ENCODE assay signal across 19 cellular contexts in genomic region chr16:53135329-53135728, GRCh38.
DNase-seq lines count a peak whose midpoint lies in the region; ATAC-seq, FAIRE-seq and TF ChIP-seq lines count a peak whose summit lies in the region.
"Had no signal": no experiment of that assay in that cellular context is flagged by ENCODE, and none has a peak within 500 bp of the region (broad histone marks: within the 10 kb centered on the region; RNA-seq: fewer than 3 reads in every experiment).

No MANE protein-coding gene starts in this region.

- intact Hi-C loops in HepG2 (cut with micrococcal nuclease; ENCODE audit: unreplicated experiment), result no loop called here
- intact Hi-C loops in right lobe of liver (cut with DNase I), result no loop called here

- no peak for TF ChIP-seq RAD21 in HepG2 (CRISPR knock-in tag; IDR thresholded peaks at IDR 0.05)

- peaks cover 30% of the 10 kb centered on the region for H3K4me1 ChIP-seq in HepG2 (ENCODE audit: insufficient read depth, low read length)
- H3K4me1 ChIP-seq in right lobe of liver, result peaks cover 0 to 20% (median 7%) of the 10 kb centered on the region in 4 donors

- H3K27ac Mint-ChIP-seq in T-helper 17 cell (peak overlapping the region; percentile 75), nephron (peak overlapping the region in 2 of 3 experiments; percentile 1 to 3)

- no peak for FAIRE-seq in HepG2 (lab: Jason Lieb, UNC)
- FAIRE-seq: D721Med, HTR-8/SVneo had no signal

- H3K27me3 ChIP-seq in HepG2 (ENCODE audit: control insufficient read depth in 1 of 2, insufficient read depth in 2 of 2, low read length in 2 of 2) (no peaks in the 10 kb centered on the region; a peak in 1 of 5 replicates), right lobe of liver (no peaks in the 10 kb centered on the region)
- H3K27me3 ChIP-seq: BLaER1 treated with 17β-estradiol and CSF1 and Interleukin-3, amounts not matched to agents 10 nM and 100 nM had no signal

- TF ChIP-seq CTCF in HepG2 (CRISPR knock-in tag; IDR thresholded peaks at IDR 0.05) (no peak), right lobe of liver (IDR thresholded peaks at IDR 0.05) (no peak), nephron (IDR thresholded peaks at IDR 0.05; ENCODE audit: unreplicated experiment in 3 of 3) (no peak)

- H3K4me3 ChIP-seq in HepG2 (replicated peaks in 1 of 3; ENCODE audit: insufficient read depth in 1 of 3, low read depth in 2 of 3, low read length in 3 of 3) (no peak overlapping the region), right lobe of liver (no peak overlapping the region)
- H3K4me3 ChIP-seq: BLaER1 treated with 17β-estradiol and CSF1 and Interleukin-3, amounts not matched to agents 10 nM and 100 nM had no signal

- H3K27ac ChIP-seq in HepG2 (ENCODE audit: extremely low read length, insufficient read depth, low read length), result no peak overlapping the region
- no peak overlapping the region for H3K27ac ChIP-seq in right lobe of liver
- H3K27ac ChIP-seq: BLaER1 treated with 17β-estradiol and CSF1 and Interleukin-3, amounts not matched to agents 10 nM and 100 nM had no signal

- TF ChIP-seq POLR2A in HepG2 (IDR thresholded peaks at IDR 0.05; ENCODE audit: insufficient read depth in 1 of 2, low read depth in 2 of 2, low read length in 2 of 2) (no peak), right lobe of liver (IDR thresholded peaks at IDR 0.05) (no peak)

- H3K4me2 ChIP-seq in HepG2 (ENCODE audit: low read depth, low read length), result no peak overlapping the region
- H3K4me2 ChIP-seq: SK-N-SH had no signal

- DNase-seq in HepG2 (ENCODE audit: low spot score), result no peak
- no peak for DNase-seq in right lobe of liver
- DNase-seq in T-helper 17 cell, result no peak
- no peak for DNase-seq in NCI-H226
- no peak for DNase-seq in inferior parietal cortex (ENCODE audit: extremely low spot score)
- DNase-seq in DMS79 treated with DMSO at 0.1 percent for 48 hours (lab: John Stamatoyannopoulos, UW), result no peak
- DNase-seq: H7, NCI-H1092 treated with DMSO at 0.1 percent for 48 hours, NCI-H146, NCI-H2081, NCI-H2171 treated with DMSO at 0.1 percent for 48 hours, NCI-H446 treated with DMSO at 0.1 percent for 48 hours, SHP77, SK-N-SH had no signal

- POLR2A ChIA-PET in HepG2 (lab: Yijun Ruan, JAX), result no interaction called here

- H3K36me3 Mint-ChIP-seq in T-helper 17 cell (ENCODE audit: low read depth) (no peaks in the 10 kb centered on the region), nephron (ENCODE audit: low read depth) (peaks cover 4% of the 10 kb centered on the region)

- 96% methylated on average over 2 of the region's 2 CpGs for WGBS in HepG2 (ENCODE audit: low lambda C conversion rate)
- 83% methylated on average over 2 of the region's 2 CpGs for WGBS in right lobe of liver (ENCODE audit: insufficient coverage, low coverage, low lambda C conversion rate, missing lambda C conversion rate)

- no peaks in the 10 kb centered on the region for H3K9me3 Mint-ChIP-seq in nephron
- H3K9me3 Mint-ChIP-seq: IgD-negative memory B cell had no signal

- CTCF ChIA-PET in HepG2 (lab: Yijun Ruan, JAX; ENCODE audit: low intra/inter-chr PET ratio, low total read pairs), result no interaction called here

- BruUV-seq in HepG2 (replicated peaks; lab: Mats Ljungman, UMichigan), result no TSS peak

- H3K36me3 ChIP-seq in HepG2 (replicated peaks in 1 of 2; ENCODE audit: control insufficient read depth in 1 of 2, insufficient read depth in 2 of 2, low read length in 2 of 2), result no peaks in the 10 kb centered on the region; a peak in 1 of 5 replicates
- no peaks in the 10 kb centered on the region for H3K36me3 ChIP-seq in right lobe of liver
- H3K36me3 ChIP-seq: BLaER1 treated with 17β-estradiol and CSF1 and Interleukin-3, amounts not matched to agents 10 nM and 100 nM had no signal

- no peak overlapping the region for H2AFZ ChIP-seq in HepG2 (ENCODE audit: low read length)

- no peaks in the 10 kb centered on the region for H3K27me3 Mint-ChIP-seq in T-helper 17 cell
- no peaks in the 10 kb centered on the region for H3K27me3 Mint-ChIP-seq in nephron (ENCODE audit: low read depth)
- H3K27me3 Mint-ChIP-seq: IgD-negative memory B cell had no signal

- ATAC-seq in HepG2, result no peak
- ATAC-seq in right lobe of liver, result no peak
- ATAC-seq in T-helper 17 cell, result no peak

- H3K9me3 ChIP-seq in HepG2 (ENCODE audit: low read length) (no peaks in the 10 kb centered on the region), right lobe of liver (no peaks in the 10 kb centered on the region), T-helper 17 cell (ENCODE audit: control insufficient read depth, low read length, poor library complexity, severe bottlenecking) (no peaks in the 10 kb centered on the region)
- H3K9me3 ChIP-seq: BLaER1 treated with 17β-estradiol and CSF1 and Interleukin-3, amounts not matched to agents 10 nM and 100 nM; SK-N-SH had no signal

- H3K4me3 Mint-ChIP-seq in T-helper 17 cell (no peak overlapping the region), nephron (no peak overlapping the region)

- H3K4me1 Mint-ChIP-seq in T-helper 17 cell (peaks cover 24% of the 10 kb centered on the region), nephron (peaks cover 28% of the 10 kb centered on the region)

- no peak overlapping the region for H3K9ac ChIP-seq in HepG2 (ENCODE audit: insufficient read depth, low read depth, low read length)
- H3K9ac ChIP-seq: BLaER1 treated with 17β-estradiol and CSF1 and Interleukin-3, amounts not matched to agents 10 nM and 100 nM; SK-N-SH had no signal

- H4K20me1 ChIP-seq in HepG2 (ENCODE audit: insufficient read depth, low read length), result 0 out of 2 replicates have a peak, but pooled peaks cover 5% of the 10 kb centered on the region

- H3K79me2 ChIP-seq in HepG2 (ENCODE audit: insufficient read depth, low read length), result peaks cover 32% of the 10 kb centered on the region

- TF ChIP-seq EP300 in HepG2 (IDR thresholded peaks at IDR 0.05; ENCODE audit: low read depth in 2 of 2, low read length in 2 of 2) (no peak), HepG2 (CRISPR knock-in tag; IDR thresholded peaks at IDR 0.05; ENCODE audit: borderline replicate concordance) (no peak)

- in situ Hi-C loops in HepG2 (cut with HindIII; ENCODE audit: extremely low pct_ligation_motif_present, low pct_unique_long_range_greater_than_20kb), result no loop called here

TF ChIP-seq in HepG2, 621 proteins besides CTCF, POLR2A, EP300 and RAD21:
- TF ChIP-seq DPF2 (CRISPR knock-in tag; IDR thresholded peaks at IDR 0.05; ENCODE audit: borderline replicate concordance, low read depth), result no peak
- peak; percentile 29 for TF ChIP-seq AGO2 (optimal IDR thresholded peaks at IDR 0.05; ENCODE audit: low read depth, low read length)
